8 cellular contexts compared by ENCODE assay signal in the genomic region with DNA sequence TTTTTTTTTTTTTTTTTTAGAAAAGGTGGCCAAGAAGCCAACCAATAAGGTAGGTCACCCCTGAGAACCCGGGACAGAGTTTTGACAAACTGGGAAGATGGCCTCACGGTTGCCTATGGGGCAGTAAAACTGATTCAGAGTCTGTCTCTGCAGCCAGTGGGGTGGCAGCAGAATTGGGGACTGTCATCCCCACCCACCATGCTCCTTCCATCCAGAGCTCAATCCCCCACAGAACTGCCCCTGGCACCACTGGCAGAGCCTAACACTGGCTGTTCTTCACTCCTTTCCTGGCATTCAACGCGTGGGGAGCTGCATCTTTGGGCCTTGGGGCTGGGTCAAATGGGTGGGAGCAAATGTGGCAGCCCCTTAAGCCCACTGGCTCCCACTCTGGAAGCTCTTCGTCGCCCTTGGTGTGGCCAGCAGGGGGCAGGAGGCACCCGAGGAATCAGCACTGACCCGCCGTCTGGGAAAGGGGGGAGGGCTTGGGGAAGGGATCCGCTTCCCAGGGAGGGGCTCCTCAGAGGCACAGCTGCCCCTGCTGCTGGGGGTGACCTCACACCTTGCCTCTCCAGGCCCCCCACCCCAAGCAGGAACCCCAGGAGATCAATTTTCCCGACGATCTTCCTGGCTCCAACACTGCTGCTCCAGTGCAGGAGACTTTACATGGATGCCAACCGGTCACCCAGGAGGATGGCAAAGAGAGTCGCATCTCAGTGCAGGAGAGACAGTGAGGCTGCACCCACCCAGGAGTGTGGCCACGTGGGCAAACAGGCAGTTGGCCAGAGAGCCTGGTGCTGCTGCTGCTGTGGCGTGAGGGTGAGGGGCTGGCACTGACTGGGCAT. TPM values are rescaled to one million over a fixed set of nuclear protein-coding genes. Genes with fewer than 3 reads are reported as not detected.
DNase-seq lines count a peak whose midpoint lies in the region; ATAC-seq, FAIRE-seq and TF ChIP-seq lines count a peak whose summit lies in the region.

No MANE protein-coding gene starts in this region.

- no peak for FAIRE-seq in GM12892 (lab: Jason Lieb, UNC)

- DNase-seq in GM12892 (ENCODE audit: insufficient read length) (no peak), RWPE1 (ENCODE audit: low spot score) (no peak), cardiac septum (ENCODE audit: low spot score) (peak; percentile 63), thoracic aorta (ENCODE audit: low spot score) (no peak), DMS153 (lab: John Stamatoyannopoulos, UW) (no peak), NCI-H2029 treated with DMSO at 0.1 percent for 48 hours (lab: John Stamatoyannopoulos, UW) (no peak)
- DNase-seq in stimulated activated CD4-positive, alpha-beta T cell treated with anti-CD3 and anti-CD28 coated beads, Interleukin-4, amount 100 ng/mL, for 1 hour = no peak

- H3K27ac ChIP-seq in 22Rv1 (no peak overlapping the region), RWPE1 (no peak overlapping the region), thoracic aorta (no peak overlapping the region)

- peak; percentile 72 for TF ChIP-seq CTCF in 22Rv1 (IDR thresholded peaks at IDR 0.05)
- peak; percentile 65 for TF ChIP-seq CTCF in RWPE1 (conservative IDR thresholded peaks at IDR 0.05; ENCODE audit: low read depth)
- TF ChIP-seq CTCF in thoracic aorta (IDR thresholded peaks at IDR 0.05) = peak; percentile 51

- H3K9me3 ChIP-seq in thoracic aorta = no peaks in the 10 kb centered on the region

- CTCF ChIA-PET in RWPE1 (lab: Yijun Ruan, JAX) = interaction anchor here (0.6 to 3.8 kb wide), 18 partner anchors 8 to 1028 kb away, joined by 3 to 33 read pairs (median 4); a partner anchor contains a TSS

- H3K4me3 ChIP-seq in thoracic aorta = no peak overlapping the region

- peaks cover 0 to 27% of the 10 kb centered on the region in 2 donors for H3K4me1 ChIP-seq in thoracic aorta (ENCODE audit: control insufficient read depth in 1 of 2, low read depth in 2 of 2)

- POLR2A ChIA-PET in RWPE1 (lab: Yijun Ruan, JAX; ENCODE audit: low non-redundant PET) = no interaction called here

- intact Hi-C loops in cardiac septum (cut with DNase I) = no loop called here

- peak; percentile 45; the same call in 1 of the 2 replicates for TF ChIP-seq POLR2A in GM12892 (IDR thresholded peaks at IDR 0.05; ENCODE audit: low read depth, low read length)

- peaks cover 5% of the 10 kb centered on the region for H3K36me3 ChIP-seq in thoracic aorta

- no peak for ATAC-seq in thoracic aorta (ENCODE audit: insufficient number of reproducible peaks, low FRiP score, low read depth)

- H3K27me3 ChIP-seq in thoracic aorta (replicated peaks; ENCODE audit: insufficient read depth) = no peaks in the 10 kb centered on the region

RNA-seq across cellular contexts. Expression of a gene that starts 10.4 kb away (rescaled TPM):
- 159 TPM for polyA plus RNA-seq in GM12892 (2012; ENCODE audit: missing spikeins)
- total RNA-seq in cardiac septum (3.8 TPM), thoracic aorta (10 to 100 TPM; 15.9 to 33.3 TPM)

RNA-seq across cellular contexts. Expression of a gene that starts 38.8 kb away (rescaled TPM):
- polyA plus RNA-seq in GM12892 (2012; ENCODE audit: missing spikeins) = 14.5 TPM
- 12.3 TPM for total RNA-seq in cardiac septum
- 10 to 100 TPM; 23.7 to 28.6 TPM for total RNA-seq in thoracic aorta
